19 cellular contexts compared by ENCODE assay signal in genomic region chr22:33666249-33666648, GRCh38.
"Had no signal": no experiment of that assay in that cellular context is flagged by ENCODE, and none has a peak within 500 bp of the region (broad histone marks: within the 10 kb centered on the region; RNA-seq: fewer than 3 reads in every experiment).

No MANE protein-coding gene starts in this region.

- DNase-seq: activated CD4-positive, alpha-beta memory T cell treated with anti-CD3 and anti-CD28 coated beads, Interleukin-2, amount 10 ng/mL, durations not matched to agents 7 days and 5 days; activated CD4-positive, alpha-beta T cell treated with anti-CD3 and anti-CD28 coated beads for 4 hours; activated naive CD4-positive, alpha-beta T cell treated with anti-CD3 and anti-CD28 coated beads, Interleukin-2, amount 50 U/mL, for 16 hours; activated T-cell treated with anti-CD3 and anti-CD28 coated beads, Interleukin-2, amount 50 U/mL, for 24 hours; erythroblast; gastrocnemius medialis; heart right ventricle; kidney; mesenchymal stem cell; psoas muscle; right lobe of liver; stimulated activated CD4-positive, alpha-beta T cell treated with anti-CD3 and anti-CD28 coated beads, Interleukin-1b, Interleukin-23, amount 100 ng/mL, for 48 hours; stimulated activated naive CD8-positive, alpha-beta T cell treated with anti-CD3 and anti-CD28 coated beads, Interleukin-15, amount 100 ng/mL, for 72 hours; T-helper 1 cell; testis; upper lobe of left lung had no signal

- H3K27ac Mint-ChIP-seq: activated CD4-positive, alpha-beta memory T cell treated with anti-CD3 and anti-CD28 coated beads, Interleukin-2, amount 10 ng/mL, durations not matched to agents 7 days and 5 days; activated T-cell treated with anti-CD3 and anti-CD28 coated beads, Interleukin-2, amount 50 U/mL, for 24 hours; nephron; stimulated activated naive CD8-positive, alpha-beta T cell treated with anti-CD3 and anti-CD28 coated beads, Interleukin-15, amount 100 ng/mL, for 72 hours had no signal

- ATAC-seq: gastrocnemius medialis; psoas muscle; right lobe of liver; stimulated activated naive CD8-positive, alpha-beta T cell treated with anti-CD3 and anti-CD28 coated beads, Interleukin-15, amount 100 ng/mL, for 72 hours had no signal

- H3K4me1 Mint-ChIP-seq: activated CD4-positive, alpha-beta memory T cell treated with anti-CD3 and anti-CD28 coated beads, Interleukin-2, amount 10 ng/mL, durations not matched to agents 7 days and 5 days; stimulated activated naive CD8-positive, alpha-beta T cell treated with anti-CD3 and anti-CD28 coated beads, Interleukin-15, amount 100 ng/mL, for 72 hours had no signal

- H3K9me3 ChIP-seq: gastrocnemius medialis, heart right ventricle, psoas muscle, right lobe of liver, testis, upper lobe of left lung had no signal

- H3K27ac ChIP-seq: cardiac muscle cell, gastrocnemius medialis, heart right ventricle, psoas muscle, right lobe of liver, testis, upper lobe of left lung, VCaP had no signal

- H3K4me3 Mint-ChIP-seq: activated CD4-positive, alpha-beta memory T cell treated with anti-CD3 and anti-CD28 coated beads, Interleukin-2, amount 10 ng/mL, durations not matched to agents 7 days and 5 days; activated T-cell treated with anti-CD3 and anti-CD28 coated beads, Interleukin-2, amount 50 U/mL, for 24 hours; nephron; stimulated activated naive CD8-positive, alpha-beta T cell treated with anti-CD3 and anti-CD28 coated beads, Interleukin-15, amount 100 ng/mL, for 72 hours had no signal

- H3K4me3 ChIP-seq: cardiac muscle cell, gastrocnemius medialis, heart right ventricle, psoas muscle, right lobe of liver, testis, upper lobe of left lung had no signal

- H3K36me3 ChIP-seq: cardiac muscle cell, gastrocnemius medialis, heart right ventricle, right lobe of liver, upper lobe of left lung had no signal

- H3K27me3 ChIP-seq: cardiac muscle cell, gastrocnemius medialis, heart right ventricle, right lobe of liver, testis, upper lobe of left lung had no signal

- H3K4me1 ChIP-seq: right lobe of liver, testis had no signal

- H3K27me3 Mint-ChIP-seq: activated CD4-positive, alpha-beta memory T cell treated with anti-CD3 and anti-CD28 coated beads, Interleukin-2, amount 10 ng/mL, durations not matched to agents 7 days and 5 days; activated T-cell treated with anti-CD3 and anti-CD28 coated beads, Interleukin-2, amount 50 U/mL, for 24 hours; stimulated activated naive CD8-positive, alpha-beta T cell treated with anti-CD3 and anti-CD28 coated beads, Interleukin-15, amount 100 ng/mL, for 72 hours had no signal
